In the genomic region with DNA sequence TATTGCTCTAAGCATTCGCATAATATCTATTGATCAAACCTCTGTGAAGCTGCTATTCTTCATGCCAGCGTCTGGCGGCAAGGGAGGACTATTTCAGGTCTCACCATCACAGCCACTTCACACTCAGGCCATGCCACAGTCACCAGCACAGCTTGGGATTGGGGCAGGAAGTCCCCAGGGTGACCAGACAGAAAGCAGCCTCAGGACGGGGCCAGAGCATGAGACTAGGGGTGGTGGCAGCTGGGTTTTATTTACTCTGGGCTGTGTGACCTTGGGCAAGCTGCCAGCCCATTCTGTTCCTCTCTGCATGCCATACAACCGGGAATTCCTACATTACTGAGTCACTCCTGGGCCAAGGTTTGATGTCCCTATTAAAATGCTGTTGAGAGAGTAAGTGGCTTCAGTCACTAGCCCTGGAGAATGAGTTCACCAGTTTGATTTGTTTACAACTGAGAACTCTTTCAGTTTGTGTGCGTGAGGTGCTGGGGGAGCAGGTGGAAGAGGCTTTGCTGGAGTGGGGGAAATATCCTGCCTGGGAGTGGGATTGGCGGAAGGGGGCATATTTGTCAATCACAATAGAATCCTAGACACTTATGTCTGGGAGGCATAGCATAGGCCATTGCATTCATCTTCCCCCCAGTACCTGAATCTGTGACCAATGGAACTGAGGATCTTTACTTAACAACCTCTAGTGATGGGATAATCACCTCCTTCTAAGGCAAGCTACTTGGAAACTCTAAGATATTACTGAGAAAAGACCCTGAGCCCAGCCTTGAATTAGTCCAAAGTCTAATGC, we compare ENCODE assay signal across 9 cellular contexts.
A peak's percentile ranks its signal among the peaks of the same experiment; 100 is the strongest.
DNase-seq lines count a peak whose midpoint lies in the region; ATAC-seq and TF ChIP-seq lines count a peak whose summit lies in the region.
"Had no signal": no experiment of that assay in that cellular context is flagged by ENCODE, and none has a peak within 500 bp of the region (broad histone marks: within the 10 kb centered on the region; RNA-seq: fewer than 3 reads in every experiment).

No MANE protein-coding gene starts in this region.

- ATAC-seq in GM21786 (IDR thresholded peaks at IDR 0.05; ENCODE audit: unreplicated experiment) (peak; percentile 49), esophagus mucosa (peak; percentile 81), GM18868 (IDR thresholded peaks at IDR 0.05; ENCODE audit: unreplicated experiment) (no peak), GM19395 (IDR thresholded peaks at IDR 0.05; ENCODE audit: unreplicated experiment) (no peak), GM21619 (IDR thresholded peaks at IDR 0.05; ENCODE audit: unreplicated experiment) (no peak)

- TF ChIP-seq CTCF in neural progenitor cell (IDR thresholded peaks at IDR 0.05) = no peak

- no peak overlapping the region for H3K4me3 Mint-ChIP-seq in neural progenitor cell
- H3K4me3 Mint-ChIP-seq: IgD-negative memory B cell had no signal

- H4K20me1 ChIP-seq in neural progenitor cell (ENCODE audit: low read depth) = no peaks in the 10 kb centered on the region

- H3K27me3 ChIP-seq in neural progenitor cell = no peaks in the 10 kb centered on the region

- H3F3A ChIP-seq in neural progenitor cell (ENCODE audit: low read depth) = no peaks in the 10 kb centered on the region

- H3K9me3 Mint-ChIP-seq in neural progenitor cell = peaks cover under 1% of the 10 kb centered on the region

- no peak overlapping the region for H3K4me3 ChIP-seq in neural progenitor cell

- peaks cover 5% of the 10 kb centered on the region for H3K27me3 Mint-ChIP-seq in neural progenitor cell (ENCODE audit: insufficient read depth, low read depth)
- H3K27me3 Mint-ChIP-seq: IgD-negative memory B cell had no signal

- no peak overlapping the region for H3K27ac ChIP-seq in neural progenitor cell

- H3K9me3 ChIP-seq in neural progenitor cell (ENCODE audit: low read depth) = no peaks in the 10 kb centered on the region

- peaks cover 12% of the 10 kb centered on the region for H3K4me1 Mint-ChIP-seq in neural progenitor cell
- H3K4me1 Mint-ChIP-seq: IgD-negative memory B cell had no signal

- DNase-seq in NCI-H460 (ENCODE audit: extremely low read depth, low read depth) = peak; percentile 86
- peak; percentile 86 for DNase-seq in pulmonary artery endothelial cell (ENCODE audit: low read depth, low spot score)
- DNase-seq in neural progenitor cell (ENCODE audit: low spot score) = no peak

- H3K4me2 ChIP-seq in neural progenitor cell = no peak overlapping the region

- H3K27ac Mint-ChIP-seq in neural progenitor cell = no peak overlapping the region
- H3K27ac Mint-ChIP-seq: IgD-negative memory B cell had no signal

- no peaks in the 10 kb centered on the region for H3K36me3 Mint-ChIP-seq in neural progenitor cell
- H3K36me3 Mint-ChIP-seq: IgD-negative memory B cell had no signal

- H2AFZ ChIP-seq in neural progenitor cell (replicated peaks) = no peak overlapping the region

- H3K9ac ChIP-seq in neural progenitor cell = no peak overlapping the region

- H3K36me3 ChIP-seq in neural progenitor cell = no peaks in the 10 kb centered on the region

- no peaks in the 10 kb centered on the region for H3K4me1 ChIP-seq in neural progenitor cell

- no peaks in the 10 kb centered on the region for H3K79me2 ChIP-seq in neural progenitor cell (ENCODE audit: low read depth)

Comparison
In these comparisons a context has a peak if more than half of its experiments do, and no peak if none do; other contexts are left out.
1. ATAC-seq: peak in GM21786 (single experiment) and esophagus mucosa (single experiment); none in GM18868 (single experiment), GM19395 (single experiment) and GM21619 (single experiment).